23 cellular contexts compared by ENCODE assay signal in the genomic region with DNA sequence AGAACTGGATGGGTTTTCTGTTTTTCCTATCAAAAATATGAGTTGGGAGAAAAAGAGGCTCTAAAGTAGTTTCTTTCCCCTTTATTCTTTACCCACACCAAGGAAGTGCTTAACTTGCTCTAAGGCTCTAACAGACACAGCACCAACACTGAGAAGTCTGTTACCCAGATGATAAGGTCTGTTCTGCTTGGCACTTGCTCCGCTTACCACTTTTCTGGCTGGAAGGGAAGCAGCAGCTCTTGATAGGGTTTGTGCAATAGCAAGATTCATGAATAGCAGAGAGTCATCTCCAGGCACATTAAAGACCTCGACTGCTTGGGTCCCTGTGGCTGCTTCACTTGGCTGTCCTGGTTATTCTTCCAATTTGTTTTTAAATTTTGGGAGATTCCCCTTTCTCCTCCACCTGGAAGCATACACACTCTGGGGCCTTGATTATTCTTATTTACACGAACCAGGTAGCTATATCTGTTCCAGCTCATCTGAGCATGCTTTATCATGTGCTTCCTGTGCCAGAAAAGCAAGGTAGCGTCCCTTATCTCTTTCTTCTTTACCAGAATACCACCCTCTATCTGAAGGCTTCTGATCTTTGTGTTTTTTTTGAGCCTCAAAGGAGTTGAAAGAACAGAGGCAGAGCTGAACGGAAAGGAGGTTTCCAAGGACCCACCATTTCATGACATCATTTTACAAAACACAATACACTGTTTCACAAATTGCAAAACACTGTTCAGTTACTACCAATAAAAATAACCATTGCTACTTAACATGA. TPM values are rescaled to one million over a fixed set of nuclear protein-coding genes. Genes with fewer than 3 reads are reported as not detected.
DNase-seq lines count a peak whose midpoint lies in the region; ATAC-seq lines count a peak whose summit lies in the region.
"Had no signal": no experiment of that assay in that cellular context is flagged by ENCODE, and none has a peak within 500 bp of the region (broad histone marks: within the 10 kb centered on the region; RNA-seq: fewer than 3 reads in every experiment).

No MANE protein-coding gene starts in this region.

- H3K27me3 Mint-ChIP-seq in activated naive CD8-positive, alpha-beta T cell treated with anti-CD3 and anti-CD28 coated beads for 36 hours, result no peaks in the 10 kb centered on the region
- H3K27me3 Mint-ChIP-seq in stimulated activated naive CD8-positive, alpha-beta T cell treated with anti-CD3 and anti-CD28 coated beads, Interleukin-15, amount 100 ng/mL, for 72 hours, result no peaks in the 10 kb centered on the region

- peaks cover 65% of the 10 kb centered on the region for H3K4me1 Mint-ChIP-seq in activated naive CD8-positive, alpha-beta T cell treated with anti-CD3 and anti-CD28 coated beads for 36 hours
- H3K4me1 Mint-ChIP-seq in stimulated activated naive CD8-positive, alpha-beta T cell treated with anti-CD3 and anti-CD28 coated beads, Interleukin-15, amount 100 ng/mL, for 72 hours, result peaks cover 48% of the 10 kb centered on the region
- H3K4me1 Mint-ChIP-seq: natural killer cell had no signal

- no peak for DNase-seq in Right ventricle myocardium superior
- no peak for DNase-seq in cardiac septum (ENCODE audit: low spot score)
- peak; percentile 9 for DNase-seq in NOMO-1 treated with dmso at 0.1 percent for 144 hours (lab: John Stamatoyannopoulos, UW; ENCODE audit: unreplicated experiment)
- DNase-seq in activated naive CD8-positive, alpha-beta T cell treated with anti-CD3 and anti-CD28 coated beads for 36 hours, result no peak
- no peak for DNase-seq in stimulated activated naive CD8-positive, alpha-beta T cell treated with anti-CD3 and anti-CD28 coated beads, Interleukin-15, amount 100 ng/mL, for 72 hours
- DNase-seq in HuH-7 (ENCODE audit: low spot score), result no peak
- DNase-seq in NCI-H345 (lab: John Stamatoyannopoulos, UW), result no peak
- DNase-seq: activated effector memory CD4-positive, alpha-beta T cell treated with Interleukin-2 at 50 U/mL for 16 hours; HFFc6; hypothalamus; Kasumi-1; kidney; natural killer cell; NCI-H1105 treated with DMSO at 0.1 percent for 48 hours; NCI-H526 treated with DMSO at 0.1 percent for 48 hours; posterior cingulate gyrus; stimulated activated CD4-positive, alpha-beta T cell treated with anti-CD3 and anti-CD28 coated beads, Interleukin-4, amount 100 ng/mL, for 1 hour; substantia nigra; T1000 had no signal

- H3K4me3 Mint-ChIP-seq in activated naive CD8-positive, alpha-beta T cell treated with anti-CD3 and anti-CD28 coated beads for 36 hours, result no peak overlapping the region
- no peak overlapping the region for H3K4me3 Mint-ChIP-seq in stimulated activated naive CD8-positive, alpha-beta T cell treated with anti-CD3 and anti-CD28 coated beads, Interleukin-15, amount 100 ng/mL, for 72 hours
- H3K4me3 Mint-ChIP-seq: HFFc6, natural killer cell had no signal

- no peaks in the 10 kb centered on the region for H3K9me3 Mint-ChIP-seq in activated naive CD8-positive, alpha-beta T cell treated with anti-CD3 and anti-CD28 coated beads for 36 hours
- no peaks in the 10 kb centered on the region for H3K9me3 Mint-ChIP-seq in stimulated activated naive CD8-positive, alpha-beta T cell treated with anti-CD3 and anti-CD28 coated beads, Interleukin-15, amount 100 ng/mL, for 72 hours
- H3K9me3 Mint-ChIP-seq: HFFc6, natural killer cell had no signal

- intact Hi-C loops in Right ventricle myocardium superior (cut with DNase I) (no loop called here), cardiac septum (cut with DNase I) (no loop called here)

- peak overlapping the region; percentile 78 for H3K27ac Mint-ChIP-seq in activated naive CD8-positive, alpha-beta T cell treated with anti-CD3 and anti-CD28 coated beads for 36 hours
- H3K27ac Mint-ChIP-seq in stimulated activated naive CD8-positive, alpha-beta T cell treated with anti-CD3 and anti-CD28 coated beads, Interleukin-15, amount 100 ng/mL, for 72 hours, result peak overlapping the region; percentile 36 to 89
- H3K27ac Mint-ChIP-seq: HFFc6 had no signal

- H3K36me3 Mint-ChIP-seq in activated naive CD8-positive, alpha-beta T cell treated with anti-CD3 and anti-CD28 coated beads for 36 hours, result peaks cover 57% of the 10 kb centered on the region

- peak; percentile 77 for ATAC-seq in Right ventricle myocardium superior (ENCODE audit: poor library complexity)
- peak; percentile 32 for ATAC-seq in stimulated activated naive CD8-positive, alpha-beta T cell treated with anti-CD3 and anti-CD28 coated beads, Interleukin-15, amount 100 ng/mL, for 72 hours

RNA-seq across cellular contexts. Expression of gene PPP3R2, which starts 24.9 kb away (rescaled TPM):
- not detected for total RNA-seq in Right ventricle myocardium superior
- not detected for total RNA-seq in cardiac septum
- not detected for total RNA-seq in activated naive CD8-positive, alpha-beta T cell treated with anti-CD3 and anti-CD28 coated beads for 36 hours
- total RNA-seq: fibroblast of villous mesenchyme, HFFc6, kidney, natural killer cell, OCI-LY7, SJSA1, vagina had no signal

RNA-seq across cellular contexts. Expression of gene RNF20, which starts 36.3 kb away (rescaled TPM):
- total RNA-seq in Right ventricle myocardium superior (40.9 TPM), cardiac septum (58.4 TPM)
- 10 to 100 TPM; 39.7 to 44.2 TPM for total RNA-seq in activated naive CD8-positive, alpha-beta T cell treated with anti-CD3 and anti-CD28 coated beads for 36 hours
